ENCODE assay signal across 19 cellular contexts in the genomic region with DNA sequence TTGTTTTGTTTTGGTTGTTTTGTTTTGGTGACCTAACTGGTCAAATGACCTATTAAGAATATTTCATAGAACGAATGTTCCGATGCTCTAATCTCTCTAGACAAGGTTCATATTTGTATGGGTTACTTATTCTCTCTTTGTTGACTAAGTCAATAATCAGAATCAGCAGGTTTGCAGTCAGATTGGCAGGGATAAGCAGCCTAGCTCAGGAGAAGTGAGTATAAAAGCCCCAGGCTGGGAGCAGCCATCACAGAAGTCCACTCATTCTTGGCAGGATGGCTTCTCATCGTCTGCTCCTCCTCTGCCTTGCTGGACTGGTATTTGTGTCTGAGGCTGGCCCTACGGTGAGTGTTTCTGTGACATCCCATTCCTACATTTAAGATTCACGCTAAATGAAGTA. TPM values are rescaled to one million over a fixed set of nuclear protein-coding genes. Genes with fewer than 3 reads are reported as not detected.
A peak's percentile ranks its signal among the peaks of the same experiment; 100 is the strongest.
DNase-seq lines count a peak whose midpoint lies in the region; ATAC-seq and TF ChIP-seq lines count a peak whose summit lies in the region.
"Had no signal": no experiment of that assay in that cellular context is flagged by ENCODE, and none has a peak within 500 bp of the region (broad histone marks: within the 10 kb centered on the region; RNA-seq: fewer than 3 reads in every experiment).

A gene (plus strand): TSS at position 250 of the 400 bp plus-strand sequence. CDS start 26 bp downstream, at position 276.

- DNase-seq in NCI-H82 (lab: John Stamatoyannopoulos, UW): peak; percentile 9
- no peak for DNase-seq in NCI-H82 treated with DMSO at 0.1 percent for 48 hours (lab: John Stamatoyannopoulos, UW; ENCODE audit: unreplicated experiment)
- DNase-seq in neural crest cell (ENCODE audit: low read depth, low spot score): no peak
- DNase-seq in stomach: peak; percentile 28
- DNase-seq in sigmoid colon: no peak
- DNase-seq: 8988T, DMS 273 treated with DMSO at 0.1 percent for 48 hours, EL, MV-4-11, NCI-H1436, NCI-H2029 treated with DMSO at 0.1 percent for 48 hours, NCI-H526 treated with DMSO at 0.1 percent for 48 hours, SHP77 had no signal

- H3K4me1 Mint-ChIP-seq in neural crest cell: peaks cover 48% of the 10 kb centered on the region
- H3K4me1 Mint-ChIP-seq: IgD-negative memory B cell had no signal

- H3K4me1 ChIP-seq in stomach: peaks cover 0 to 9% (median 3%) of the 10 kb centered on the region in 4 donors
- H3K4me1 ChIP-seq in sigmoid colon: no peaks in the 10 kb centered on the region
- H3K4me1 ChIP-seq: BLaER1 treated with 17β-estradiol and CSF1 and Interleukin-3, amounts not matched to agents 10 nM and 100 nM; HAP-1 had no signal

- peaks cover 3% of the 10 kb centered on the region for H3K36me3 Mint-ChIP-seq in neural crest cell (ENCODE audit: low read depth)
- H3K36me3 Mint-ChIP-seq: IgD-negative memory B cell had no signal

- H3K27me3 ChIP-seq in layer of hippocampus (ENCODE audit: control insufficient read depth, insufficient read depth, low read length): no peaks in the 10 kb centered on the region
- H3K27me3 ChIP-seq in stomach: no peaks in the 10 kb centered on the region
- H3K27me3 ChIP-seq in sigmoid colon: no peaks in the 10 kb centered on the region
- H3K27me3 ChIP-seq: BLaER1 treated with 17β-estradiol and CSF1 and Interleukin-3, amounts not matched to agents 10 nM and 100 nM had no signal

- H3K27me3 Mint-ChIP-seq in neural crest cell (ENCODE audit: low read depth): no peaks in the 10 kb centered on the region
- H3K27me3 Mint-ChIP-seq: IgD-negative memory B cell had no signal

- TF ChIP-seq POLR2A in stomach (IDR thresholded peaks at IDR 0.05): no peak
- TF ChIP-seq POLR2A in sigmoid colon (IDR thresholded peaks at IDR 0.05): no peak

- no peak within 1 kb of the TSS for H3K4me3 ChIP-seq in stomach
- H3K4me3 ChIP-seq in sigmoid colon: no peak within 1 kb of the TSS
- H3K4me3 ChIP-seq: BLaER1 treated with 17β-estradiol and CSF1 and Interleukin-3, amounts not matched to agents 10 nM and 100 nM; HAP-1 had no signal

- no peaks in the 10 kb centered on the region for H3K9me3 ChIP-seq in stomach
- no peaks in the 10 kb centered on the region for H3K9me3 ChIP-seq in sigmoid colon
- H3K9me3 ChIP-seq: BLaER1 treated with 17β-estradiol and CSF1 and Interleukin-3, amounts not matched to agents 10 nM and 100 nM; HAP-1 had no signal

- no peak within 1 kb of the TSS for H3K4me3 Mint-ChIP-seq in neural crest cell
- H3K4me3 Mint-ChIP-seq: IgD-negative memory B cell had no signal

- intact Hi-C loops in stomach (cut with DNase I; ENCODE audit: low total_unique reads): no loop called here
- intact Hi-C loops in sigmoid colon (cut with DNase I): no loop called here

- TF ChIP-seq EP300 in stomach (IDR thresholded peaks at IDR 0.05) (no peak), sigmoid colon (IDR thresholded peaks at IDR 0.05) (no peak)

- peaks cover 9% of the 10 kb centered on the region for H3K9me3 Mint-ChIP-seq in neural crest cell
- H3K9me3 Mint-ChIP-seq: IgD-negative memory B cell had no signal

- H3K36me3 ChIP-seq in stomach (no peaks in the 10 kb centered on the region), sigmoid colon (no peaks in the 10 kb centered on the region)
- H3K36me3 ChIP-seq: BLaER1 treated with 17β-estradiol and CSF1 and Interleukin-3, amounts not matched to agents 10 nM and 100 nM; HAP-1 had no signal

- H3K27ac ChIP-seq in layer of hippocampus (ENCODE audit: low read depth, low read length): peak within 1 kb of the TSS; percentile 58
- H3K27ac ChIP-seq in stomach: no peak within 1 kb of the TSS
- H3K27ac ChIP-seq in sigmoid colon: no peak within 1 kb of the TSS
- H3K27ac ChIP-seq: BLaER1 treated with 17β-estradiol and CSF1 and Interleukin-3, amounts not matched to agents 10 nM and 100 nM had no signal

- no peak for TF ChIP-seq CTCF in neural crest cell (conservative IDR thresholded peaks at IDR 0.05)
- TF ChIP-seq CTCF in stomach (IDR thresholded peaks at IDR 0.05): no peak
- no peak for TF ChIP-seq CTCF in sigmoid colon (IDR thresholded peaks at IDR 0.05)

- peak within 1 kb of the TSS; percentile 59 for H3K27ac Mint-ChIP-seq in neural crest cell (ENCODE audit: unreplicated experiment)
- H3K27ac Mint-ChIP-seq: IgD-negative memory B cell had no signal

- WGBS in stomach, 5 donors: 18 to 45% (median 36%) methylated on average over 5 of the region's 5 CpGs
- WGBS in sigmoid colon, 2 donors: 30 to 68% methylated on average over 5 of the region's 5 CpGs

- no peak for ATAC-seq in GM21390 (IDR thresholded peaks at IDR 0.05; ENCODE audit: unreplicated experiment)
- no peak for ATAC-seq in GM18909 (IDR thresholded peaks at IDR 0.05; ENCODE audit: poor library complexity, unreplicated experiment)

RNA-seq across cellular contexts. Expression of the gene that starts here (rescaled TPM):
- total RNA-seq in neural crest cell (not detected in 2 replicates), stomach (10 to 100 TPM in 1 of 5 donors, 1 to 10 TPM in 1, not detected in 3; 2.5 to 24.8 TPM), sigmoid colon (under 1 TPM in 1 of 4 donors, not detected in 3; 0.82 TPM)
- polyA plus RNA-seq in stomach (10 to 100 TPM in 1 of 3 donors, 1 to 10 TPM in 2; 6.1 to 15.3 (median 8.0) TPM), sigmoid colon (1 to 10 TPM in 1 of 3 donors, under 1 TPM in 1, not detected in 1; 0.31 to 7.2 TPM)
- polyA plus RNA-seq: IgD-negative memory B cell had no signal

Comparison
In these comparisons a context has a peak if more than half of its experiments do, and no peak if none do; other contexts are left out.
1. DNase-seq: peak in NCI-H82 (single experiment) and stomach (single experiment); none in NCI-H82 treated with DMSO at 0.1 percent for 48 hours (single experiment), neural crest cell (single experiment) and sigmoid colon (single experiment).